Comparison of ENCODE assay signal across 30 cellular contexts in the genomic region with DNA sequence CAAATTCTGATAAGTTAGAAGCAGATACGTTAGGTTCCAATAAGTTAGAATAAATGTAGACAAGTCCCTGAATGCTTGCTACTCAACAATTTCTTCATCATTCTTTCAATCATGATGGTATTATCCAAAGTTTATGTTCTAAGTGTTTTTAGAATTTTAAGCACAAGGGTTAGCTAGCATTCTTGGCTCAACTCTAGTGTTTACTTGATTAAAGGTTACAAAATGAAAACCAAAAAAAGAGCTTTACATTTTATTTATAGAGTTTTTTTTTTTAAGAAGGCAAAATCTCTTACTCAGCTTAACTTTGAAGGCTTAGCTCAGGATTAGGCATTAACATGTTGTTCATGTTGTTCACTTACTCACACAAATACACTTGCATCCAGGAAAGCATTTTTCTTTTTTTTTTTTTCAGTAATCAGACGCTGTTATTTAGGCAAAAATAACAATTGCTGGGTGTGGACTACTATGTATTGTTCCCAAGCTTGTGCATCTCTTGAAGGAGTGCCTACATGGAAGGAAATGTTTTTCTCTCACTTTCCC.
"Had no signal": no experiment of that assay in that cellular context is flagged by ENCODE, and none has a peak within 500 bp of the region (broad histone marks: within the 10 kb centered on the region; RNA-seq: fewer than 3 reads in every experiment).

No MANE protein-coding gene starts in this region.

- ATAC-seq: activated CD4-positive, alpha-beta T cell treated with anti-CD3 and anti-CD28 coated beads for 36 hours; activated CD4-positive, CD25-positive, alpha-beta regulatory T cell treated with anti-CD3 and anti-CD28 coated beads, Interleukin-2, amount 50 U/mL, for 24 hours; activated CD8-positive, alpha-beta T cell treated with anti-CD3 and anti-CD28 coated beads, Interleukin-2, amount 10 ng/mL, durations not matched to agents 7 days and 5 days; body of pancreas; Panc1; WTC11 had no signal

- DNase-seq: activated CD4-positive, alpha-beta T cell treated with anti-CD3 and anti-CD28 coated beads for 36 hours; activated CD4-positive, alpha-beta T cell treated with anti-CD3 and anti-CD28 coated beads, Interleukin-2, amount 10 ng/mL, durations not matched to agents 7 days and 5 days; activated CD4-positive, alpha-beta T cell treated with anti-CD3 and anti-CD28 coated beads, Interleukin-2, amount 50 U/mL, for 48 hours; activated CD8-positive, alpha-beta T cell treated with anti-CD3 and anti-CD28 coated beads, Interleukin-2, amount 10 ng/mL, durations not matched to agents 7 days and 5 days; activated gamma-delta T cell; activated naive CD4-positive, alpha-beta T cell treated with Interleukin-2 at 50 U/mL for 16 hours; activated naive CD8-positive, alpha-beta T cell treated with anti-CD3 and anti-CD28 coated beads, Interleukin-2, amount 10 ng/mL, durations not matched to agents 7 days and 5 days; activated T-cell treated with anti-CD3 and anti-CD28 coated beads, Interleukin-2, amount 50 U/mL, for 24 hours; adrenal gland; body of pancreas; Kasumi-1; KG1; MM.1S; MV-4-11; NCI-H1092; NCI-H1436 treated with DMSO at 0.1 percent for 48 hours; NCI-H1694 treated with DMSO at 0.1 percent for 48 hours; NCI-H2029; NCI-H2107; NCI-H2171 treated with DMSO at 0.1 percent for 48 hours; NCI-H2227 treated with DMSO at 0.1 percent for 48 hours; NCI-H446; NCI-H510A treated with DMSO at 0.1 percent for 48 hours; NCI-H526 treated with DMSO at 0.1 percent for 48 hours; NCI-H774; SHP77; SJCRH30 had no signal
